In genomic region chr5:57576317-57576716, GRCh38 we compare ENCODE assay signal across 25 cellular contexts.
"Had no signal": no experiment of that assay in that cellular context is flagged by ENCODE, and none has a peak within 500 bp of the region (broad histone marks: within the 10 kb centered on the region; RNA-seq: fewer than 3 reads in every experiment).

No MANE protein-coding gene starts in this region.

- H3K27ac ChIP-seq: coronary artery, SK-N-MC, VCaP had no signal

- ATAC-seq: activated naive CD4-positive, alpha-beta T cell treated with anti-CD3 and anti-CD28 coated beads, Interleukin-2, amount 50 U/mL, for 72 hours; activated T-cell treated with anti-CD3 and anti-CD28 coated beads, Interleukin-2, amount 50 U/mL, for 4 hours; PC-3; T-cell had no signal

- DNase-seq: activated CD4-positive, alpha-beta memory T cell treated with anti-CD3 and anti-CD28 coated beads for 36 hours; activated CD4-positive, alpha-beta T cell treated with anti-CD3 and anti-CD28 coated beads, Interleukin-2, amount 10 ng/mL, durations not matched to agents 7 days and 5 days; activated CD4-positive, CD25-positive, alpha-beta regulatory T cell; activated CD8-positive, alpha-beta memory T cell treated with anti-CD3 and anti-CD28 coated beads for 24 hours; activated effector memory CD4-positive, alpha-beta T cell treated with anti-CD3 and anti-CD28 coated beads, Interleukin-2, amount 50 U/mL, for 16 hours; activated naive CD4-positive, alpha-beta T cell treated with Interleukin-2 at 50 U/mL for 16 hours; activated T-cell treated with anti-CD3 and anti-CD28 coated beads, Interleukin-2, amount 50 U/mL, for 4 hours; anterior cingulate cortex; central memory CD4-positive, alpha-beta T cell; Karpas-422; NCI-H1930; NCI-H2171; NCI-H2227 treated with DMSO at 0.1 percent for 48 hours; NCI-H526; NCI-H82; NK-92 treated with Interleukin-12 subunit alpha and Interleukin-12 subunit beta, amount 100 ng/mL, for 24 hours; PC-3; SHP77 treated with DMSO at 0.1 percent for 48 hours; T-cell had no signal

- FAIRE-seq: bronchial epithelial cell, RCC 7860 had no signal

- H3K4me3 ChIP-seq: coronary artery, SK-N-MC had no signal
